8 cellular contexts compared by ENCODE assay signal in the genomic region with DNA sequence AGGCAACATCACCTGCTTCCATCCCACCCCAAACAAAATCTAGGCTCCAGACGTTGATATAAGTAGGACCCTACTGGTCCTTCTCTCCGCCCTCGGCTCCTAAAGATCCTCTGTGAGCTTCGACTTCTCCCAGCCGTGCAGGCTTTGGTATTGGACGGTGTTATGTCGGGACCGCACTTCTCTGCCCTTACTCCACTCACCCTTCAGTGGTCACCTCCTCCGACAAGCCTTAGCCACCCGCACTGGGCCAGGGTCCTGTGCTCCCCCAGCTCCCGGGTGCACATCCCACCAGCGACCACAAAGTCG. TPM values are rescaled to one million over a fixed set of nuclear protein-coding genes. Genes with fewer than 3 reads are reported as not detected.
DNase-seq lines count a peak whose midpoint lies in the region; ATAC-seq and TF ChIP-seq lines count a peak whose summit lies in the region.

No MANE protein-coding gene starts in this region.

- H3K27me3 Mint-ChIP-seq in activated B cell treated with CpG ODN at 0.5 μM for 24 hours = no peaks in the 10 kb centered on the region

- H3K36me3 Mint-ChIP-seq in activated B cell treated with CpG ODN at 0.5 μM for 24 hours (ENCODE audit: low read depth) = peaks cover 58% of the 10 kb centered on the region

- peak overlapping the region; percentile 99 for H3K4me3 Mint-ChIP-seq in activated B cell treated with CpG ODN at 0.5 μM for 24 hours

- H3K36me3 ChIP-seq in HAP-1 (replicated peaks) (peaks cover 15% of the 10 kb centered on the region), skeletal muscle tissue (ENCODE audit: control insufficient read depth in 3 of 3, insufficient read depth in 3 of 3, low read length in 3 of 3) (peaks cover 13 to 26% (median 25%) of the 10 kb centered on the region in 3 donors)

- intact Hi-C loops in activated B cell treated with CpG ODN at 0.5 μM for 24 hours (cut with micrococcal nuclease) (loop anchor here (1.0 kb wide), 6 partner anchors 42 to 373 kb away; partner anchors contain the start of genes ACD, CTCF, NFATC3 and NUTF2), left cardiac atrium (cut with DNase I) (no loop called here)

- ATAC-seq in activated B cell treated with CpG ODN at 0.5 μM for 24 hours (ENCODE audit: low read depth) = no peak
- ATAC-seq in left cardiac atrium = peak; percentile 1 to 2
- no peak for ATAC-seq in HG03108 (IDR thresholded peaks at IDR 0.05; ENCODE audit: unreplicated experiment)
- no peak for ATAC-seq in GM18909 (IDR thresholded peaks at IDR 0.05; ENCODE audit: poor library complexity, unreplicated experiment)
- ATAC-seq in HG02981 (IDR thresholded peaks at IDR 0.05; ENCODE audit: unreplicated experiment) = no peak

- H3K4me3 ChIP-seq in HAP-1 (peak overlapping the region; percentile 99), skeletal muscle tissue (ENCODE audit: low read length in 3 of 3) (peak overlapping the region; percentile 92 to 100 (median 99))

- DNase-seq in HAP-1 (ENCODE audit: low spot score in 2 of 2) (no peak), activated B cell treated with CpG ODN at 0.5 μM for 24 hours (no peak), left cardiac atrium (no peak)
- no peak for DNase-seq in activated effector memory CD4-positive, alpha-beta T cell treated with Interleukin-2 at 50 U/mL for 16 hours

- H3K4me1 ChIP-seq in HAP-1 = peaks cover 9% of the 10 kb centered on the region
- peaks cover 25 to 36% (median 32%) of the 10 kb centered on the region in 3 donors for H3K4me1 ChIP-seq in skeletal muscle tissue (ENCODE audit: control insufficient read depth in 3 of 3, insufficient read depth in 3 of 3, low read length in 3 of 3)

- CTCF ChIA-PET in activated B cell treated with CpG ODN at 0.5 μM for 24 hours (lab: Charles Lee) = interaction anchor here (1.0 to 4.0 kb wide), 4 partner anchors 38 to 106 kb away, joined by 3 to 28 read pairs (median 4); no protein-coding TSS in a partner anchor

- no peaks in the 10 kb centered on the region for H3K9me3 ChIP-seq in HAP-1
- no peaks in the 10 kb centered on the region for H3K9me3 ChIP-seq in skeletal muscle tissue (ENCODE audit: control insufficient read depth in 3 of 3, low read length in 3 of 3)

- H3K9ac ChIP-seq in skeletal muscle tissue (ENCODE audit: low read depth in 1 of 3, low read length in 3 of 3) = peak overlapping the region; percentile 94

- H3K9me3 Mint-ChIP-seq in activated B cell treated with CpG ODN at 0.5 μM for 24 hours = no peaks in the 10 kb centered on the region

- H3K27ac Mint-ChIP-seq in activated B cell treated with CpG ODN at 0.5 μM for 24 hours = peak overlapping the region; percentile 98

- no peak for TF ChIP-seq CTCF in activated B cell treated with CpG ODN at 0.5 μM for 24 hours (IDR thresholded peaks at IDR 0.05)

- H3K27me3 ChIP-seq in HAP-1 (ENCODE audit: low read depth) = no peaks in the 10 kb centered on the region
- H3K27me3 ChIP-seq in skeletal muscle tissue (ENCODE audit: control insufficient read depth in 3 of 3, insufficient read depth in 3 of 3, low read length in 3 of 3) = no peaks in the 10 kb centered on the region

- H3K4me1 Mint-ChIP-seq in activated B cell treated with CpG ODN at 0.5 μM for 24 hours = peaks cover 26% of the 10 kb centered on the region

- peak overlapping the region; percentile 88 for H3K27ac ChIP-seq in skeletal muscle tissue (ENCODE audit: low read depth, low read length)

- in situ Hi-C loops in HAP-1 (cut with MboI; ENCODE audit: low sequenced_read_pairs) = no loop called here

- POLR2A ChIA-PET in activated B cell treated with CpG ODN at 0.5 μM for 24 hours (lab: Charles Lee) = interaction anchor here (0.6 to 3.4 kb wide), 33 partner anchors 9 to 454 kb away, joined by 3 to 30 read pairs (median 5); partner anchors contain the start of genes ATP6V0D1, CARMIL2, DDX28 and DPEP2

RNA-seq across cellular contexts. Expression of gene PSMB10, which starts 1.6 kb away (rescaled TPM):
- total RNA-seq in activated B cell treated with CpG ODN at 0.5 μM for 24 hours (202 and 232 TPM in 2 replicates), left cardiac atrium (10 to 100 TPM; 54.9 to 64.5 TPM), skeletal muscle tissue (28.7 TPM)

RNA-seq across cellular contexts. Expression of gene CTRL, which starts 3.4 kb away (rescaled TPM):
- total RNA-seq in activated B cell treated with CpG ODN at 0.5 μM for 24 hours = 4.1 and 6.2 TPM in 2 replicates
- total RNA-seq in left cardiac atrium = under 1 TPM; 0.76 to 0.97 TPM
- total RNA-seq in skeletal muscle tissue = 1.0 TPM

RNA-seq across cellular contexts. Expression of gene LCAT, which starts 8.9 kb away (rescaled TPM):
- total RNA-seq in activated B cell treated with CpG ODN at 0.5 μM for 24 hours = 15.8 and 17.0 TPM in 2 replicates
- total RNA-seq in left cardiac atrium = 10 to 100 TPM; 12.8 to 22.6 TPM
- 4.2 TPM for total RNA-seq in skeletal muscle tissue

RNA-seq across cellular contexts. Expression of gene SLC12A4, which starts 33.4 kb away (rescaled TPM):
- 24.6 and 37.9 TPM in 2 replicates for total RNA-seq in activated B cell treated with CpG ODN at 0.5 μM for 24 hours
- 10 to 100 TPM; 52.0 to 98.2 TPM for total RNA-seq in left cardiac atrium
- 27.1 TPM for total RNA-seq in skeletal muscle tissue

RNA-seq across cellular contexts. Expression of gene PSKH1, which starts 42.0 kb away (rescaled TPM):
- total RNA-seq in activated B cell treated with CpG ODN at 0.5 μM for 24 hours (19.2 and 22.0 TPM in 2 replicates), left cardiac atrium (10 to 100 TPM; 21.0 to 27.3 TPM), skeletal muscle tissue (9.9 TPM)

Comparison
In these comparisons a context has a peak if more than half of its experiments do, and no peak if none do; other contexts are left out.
1. ATAC-seq: peak in left cardiac atrium (2 of 2); none in activated B cell treated with CpG ODN at 0.5 μM for 24 hours (single experiment), HG03108 (single experiment), GM18909 (single experiment) and HG02981 (single experiment).